Comparison of ENCODE assay signal across 36 cellular contexts in the genomic region with DNA sequence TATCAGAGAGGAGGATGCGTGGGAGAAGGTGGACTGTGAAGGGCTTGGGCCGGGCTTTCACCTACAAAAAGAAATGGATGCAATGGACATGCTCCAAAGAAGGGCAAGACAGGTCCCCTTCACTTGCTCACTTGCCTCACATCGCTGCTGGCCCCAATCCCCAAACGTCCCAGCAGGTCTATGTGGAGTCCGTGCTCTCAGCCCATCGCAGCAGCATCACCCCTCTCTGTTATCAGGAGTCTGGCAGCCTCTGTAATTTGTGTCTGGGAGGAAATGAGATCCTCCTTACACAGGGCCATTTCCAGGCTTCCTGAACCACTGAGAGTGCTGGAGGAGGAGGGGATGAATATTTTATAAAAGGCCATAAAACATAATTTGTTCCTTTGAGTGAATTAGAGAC.
"Had no signal": no experiment of that assay in that cellular context is flagged by ENCODE, and none has a peak within 500 bp of the region (broad histone marks: within the 10 kb centered on the region; RNA-seq: fewer than 3 reads in every experiment).

No MANE protein-coding gene starts in this region.

- DNase-seq: activated B cell treated with CpG ODN at 0.5 μM for 24 hours; activated CD4-positive, alpha-beta memory T cell treated with anti-CD3 and anti-CD28 coated beads for 36 hours; activated CD4-positive, alpha-beta T cell treated with anti-CD3 and anti-CD28 coated beads for 36 hours; activated CD4-positive, alpha-beta T cell treated with anti-CD3 and anti-CD28 coated beads for 48 hours; activated CD4-positive, alpha-beta T cell treated with anti-CD3 and anti-CD28 coated beads, Interleukin-2, amount 10 ng/mL, durations not matched to agents 7 days and 5 days; activated CD4-positive, alpha-beta T cell treated with anti-CD3 and anti-CD28 coated beads, Interleukin-2, amount 50 U/mL, for 4 hours; activated CD4-positive, CD25-positive, alpha-beta regulatory T cell treated with anti-CD3 and anti-CD28 coated beads, Interleukin-2, amount 50 U/mL, for 72 hours; activated CD8-positive, alpha-beta memory T cell treated with anti-CD3 and anti-CD28 coated beads, Interleukin-2, amount 50 U/mL, for 4 hours; activated CD8-positive, alpha-beta T cell treated with anti-CD3 and anti-CD28 coated beads for 36 hours; activated effector memory CD4-positive, alpha-beta T cell treated with anti-CD3 and anti-CD28 coated beads, Interleukin-2, amount 50 U/mL, for 16 hours; activated gamma-delta T cell treated with Interleukin-2 at 50 U/mL for 16 hours; activated naive CD4-positive, alpha-beta T cell; activated naive CD4-positive, alpha-beta T cell treated with anti-CD3 and anti-CD28 coated beads for 36 hours; activated naive CD4-positive, alpha-beta T cell treated with anti-CD3 and anti-CD28 coated beads, Interleukin-2, amount 50 U/mL, for 16 hours; activated naive CD8-positive, alpha-beta T cell treated with anti-CD3 and anti-CD28 coated beads for 36 hours; activated T-cell treated with anti-CD3 and anti-CD28 coated beads for 4 hours; activated T-cell treated with anti-CD3 and anti-CD28 coated beads, Interleukin-2, amount 50 U/mL, for 1 hour; activated T-cell treated with anti-CD3 and anti-CD28 coated beads, Interleukin-2, amount 50 U/mL, for 4 hours; activated T-cell treated with anti-CD3 and anti-CD28 coated beads, Interleukin-2, amount 50 U/mL, for 72 hours; adrenal gland; amniotic stem cell; aorta; body of pancreas; brain microvascular endothelial cell; central memory CD4-positive, alpha-beta T cell; SW 1271; T-helper 1 cell; T-helper 2 cell; T-helper 9 cell had no signal

- H3K27me3 Mint-ChIP-seq: activated CD4-positive, alpha-beta memory T cell treated with anti-CD3 and anti-CD28 coated beads for 36 hours had no signal

- H3K27ac Mint-ChIP-seq: activated B cell treated with CpG ODN at 0.5 μM for 24 hours; activated CD4-positive, alpha-beta memory T cell treated with anti-CD3 and anti-CD28 coated beads for 36 hours; activated CD4-positive, alpha-beta T cell treated with anti-CD3 and anti-CD28 coated beads for 36 hours; activated CD4-positive, alpha-beta T cell treated with anti-CD3 and anti-CD28 coated beads, Interleukin-2, amount 10 ng/mL, durations not matched to agents 7 days and 5 days; activated CD8-positive, alpha-beta T cell treated with anti-CD3 and anti-CD28 coated beads for 36 hours; activated naive CD4-positive, alpha-beta T cell treated with anti-CD3 and anti-CD28 coated beads for 36 hours; activated naive CD8-positive, alpha-beta T cell treated with anti-CD3 and anti-CD28 coated beads for 36 hours; activated T-cell treated with anti-CD3 and anti-CD28 coated beads, Interleukin-2, amount 50 U/mL, for 72 hours; activated T-helper 1 cell treated with anti-CD3 and anti-CD28 coated beads, Interleukin-12 subunit alpha, Interleukin-12 subunit beta, Interleukin-2, Interleukin-4 antibody, amounts not matched to agents 30 ng/mL and 10 ng/mL and 1 ng/mL, durations not matched to agents 14 hours and 24 hours and 36 hours; activated T-helper 17 cell treated with anti-CD3 and anti-CD28 coated beads, Interleukin-2, amount 50 U/mL, for 72 hours; T-helper 1 cell treated with Interleukin-12 subunit alpha and Interleukin-12 subunit beta and Interleukin-4 antibody, amounts not matched to agents 30 μg/mL and 1 μg/mL, for 36 hours; T-helper 2 cell treated with Interferon-gamma antibody and Interleukin-4, amounts not matched to agents 5 μg/mL and 100 μg/mL, for 36 hours had no signal

- H3K4me3 ChIP-seq: adrenal gland, body of pancreas, breast epithelium had no signal

- H3K36me3 Mint-ChIP-seq: activated CD4-positive, alpha-beta memory T cell treated with anti-CD3 and anti-CD28 coated beads for 36 hours; activated naive CD4-positive, alpha-beta T cell treated with anti-CD3 and anti-CD28 coated beads, Interleukin-2, amount 50 U/mL, for 72 hours; activated naive CD8-positive, alpha-beta T cell treated with anti-CD3 and anti-CD28 coated beads for 36 hours had no signal

- H3K27ac ChIP-seq: adrenal gland, body of pancreas, brain microvascular endothelial cell, breast epithelium, VCaP had no signal

- H3K27me3 ChIP-seq: adrenal gland, body of pancreas, brain microvascular endothelial cell, breast epithelium had no signal

- H3K4me1 Mint-ChIP-seq: activated B cell treated with CpG ODN at 0.5 μM for 24 hours; activated CD4-positive, alpha-beta T cell treated with anti-CD3 and anti-CD28 coated beads for 36 hours; activated CD4-positive, alpha-beta T cell treated with anti-CD3 and anti-CD28 coated beads, Interleukin-2, amount 10 ng/mL, durations not matched to agents 7 days and 5 days; activated naive CD8-positive, alpha-beta T cell treated with anti-CD3 and anti-CD28 coated beads for 36 hours; activated T-helper 17 cell treated with anti-CD3 and anti-CD28 coated beads, Interleukin-2, amount 50 U/mL, for 72 hours had no signal

- H3K9me3 Mint-ChIP-seq: activated B cell treated with CpG ODN at 0.5 μM for 24 hours; activated CD4-positive, alpha-beta memory T cell treated with anti-CD3 and anti-CD28 coated beads for 36 hours; activated CD4-positive, alpha-beta T cell treated with anti-CD3 and anti-CD28 coated beads, Interleukin-2, amount 10 ng/mL, durations not matched to agents 7 days and 5 days; activated CD8-positive, alpha-beta T cell treated with anti-CD3 and anti-CD28 coated beads for 36 hours; activated naive CD4-positive, alpha-beta T cell treated with anti-CD3 and anti-CD28 coated beads for 36 hours; activated naive CD4-positive, alpha-beta T cell treated with anti-CD3 and anti-CD28 coated beads, Interleukin-2, amount 50 U/mL, for 72 hours; activated naive CD8-positive, alpha-beta T cell treated with anti-CD3 and anti-CD28 coated beads for 36 hours; activated T-cell treated with anti-CD3 and anti-CD28 coated beads, Interleukin-2, amount 50 U/mL, for 4 hours; activated T-cell treated with anti-CD3 and anti-CD28 coated beads, Interleukin-2, amount 50 U/mL, for 72 hours; activated T-helper 1 cell treated with anti-CD3 and anti-CD28 coated beads, Interleukin-12 subunit alpha, Interleukin-12 subunit beta, Interleukin-2, Interleukin-4 antibody, amounts not matched to agents 30 ng/mL and 10 ng/mL and 1 ng/mL, durations not matched to agents 14 hours and 24 hours and 36 hours; activated T-helper 17 cell treated with anti-CD3 and anti-CD28 coated beads, Interleukin-2, amount 50 U/mL, for 72 hours; T-helper 1 cell treated with Interleukin-12 subunit alpha and Interleukin-12 subunit beta and Interleukin-4 antibody, amounts not matched to agents 30 μg/mL and 1 μg/mL, for 36 hours; T-helper 2 cell treated with Interferon-gamma antibody and Interleukin-4, amounts not matched to agents 5 μg/mL and 100 μg/mL, for 36 hours had no signal

- H3K4me3 Mint-ChIP-seq: activated B cell treated with CpG ODN at 0.5 μM for 24 hours; activated CD4-positive, alpha-beta memory T cell treated with anti-CD3 and anti-CD28 coated beads for 36 hours; activated CD4-positive, alpha-beta T cell treated with anti-CD3 and anti-CD28 coated beads for 36 hours; activated CD4-positive, alpha-beta T cell treated with anti-CD3 and anti-CD28 coated beads, Interleukin-2, amount 10 ng/mL, durations not matched to agents 7 days and 5 days; activated CD8-positive, alpha-beta T cell treated with anti-CD3 and anti-CD28 coated beads for 36 hours; activated naive CD4-positive, alpha-beta T cell treated with anti-CD3 and anti-CD28 coated beads for 36 hours; activated naive CD8-positive, alpha-beta T cell treated with anti-CD3 and anti-CD28 coated beads for 36 hours; activated T-cell treated with anti-CD3 and anti-CD28 coated beads, Interleukin-2, amount 50 U/mL, for 4 hours; activated T-cell treated with anti-CD3 and anti-CD28 coated beads, Interleukin-2, amount 50 U/mL, for 72 hours; activated T-helper 1 cell treated with anti-CD3 and anti-CD28 coated beads, Interleukin-12 subunit alpha, Interleukin-12 subunit beta, Interleukin-2, Interleukin-4 antibody, amounts not matched to agents 30 ng/mL and 10 ng/mL and 1 ng/mL, durations not matched to agents 14 hours and 24 hours and 36 hours; activated T-helper 17 cell treated with anti-CD3 and anti-CD28 coated beads, Interleukin-2, amount 50 U/mL, for 72 hours; T-helper 1 cell treated with Interleukin-12 subunit alpha and Interleukin-12 subunit beta and Interleukin-4 antibody, amounts not matched to agents 30 μg/mL and 1 μg/mL, for 36 hours; T-helper 2 cell treated with Interferon-gamma antibody and Interleukin-4, amounts not matched to agents 5 μg/mL and 100 μg/mL, for 36 hours had no signal

- H3K36me3 ChIP-seq: adrenal gland, brain microvascular endothelial cell, breast epithelium had no signal

- H3K9me3 ChIP-seq: adrenal gland, body of pancreas, breast epithelium had no signal

- H3K4me1 ChIP-seq: adrenal gland, body of pancreas, breast epithelium had no signal
